2 cellular contexts compared by ENCODE assay signal in genomic region chr15:92900712-92901052, GRCh38.
TF ChIP-seq lines count a peak whose summit lies in the region.

No MANE protein-coding gene starts in this region.

TF ChIP-seq in SK-N-SH, 30 proteins besides CTCF, POLR2A, EP300 and RAD21 (continued from another document):
- TF ChIP-seq, protein P1, sequence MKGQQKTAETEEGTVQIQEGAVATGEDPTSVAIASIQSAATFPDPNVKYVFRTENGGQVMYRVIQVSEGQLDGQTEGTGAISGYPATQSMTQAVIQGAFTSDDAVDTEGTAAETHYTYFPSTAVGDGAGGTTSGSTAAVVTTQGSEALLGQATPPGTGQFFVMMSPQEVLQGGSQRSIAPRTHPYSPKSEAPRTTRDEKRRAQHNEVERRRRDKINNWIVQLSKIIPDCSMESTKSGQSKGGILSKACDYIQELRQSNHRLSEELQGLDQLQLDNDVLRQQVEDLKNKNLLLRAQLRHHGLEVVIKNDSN (IDR thresholded peaks at IDR 0.05; ENCODE audit: borderline replicate concordance, low read depth): no peak
- TF ChIP-seq, protein P2, sequence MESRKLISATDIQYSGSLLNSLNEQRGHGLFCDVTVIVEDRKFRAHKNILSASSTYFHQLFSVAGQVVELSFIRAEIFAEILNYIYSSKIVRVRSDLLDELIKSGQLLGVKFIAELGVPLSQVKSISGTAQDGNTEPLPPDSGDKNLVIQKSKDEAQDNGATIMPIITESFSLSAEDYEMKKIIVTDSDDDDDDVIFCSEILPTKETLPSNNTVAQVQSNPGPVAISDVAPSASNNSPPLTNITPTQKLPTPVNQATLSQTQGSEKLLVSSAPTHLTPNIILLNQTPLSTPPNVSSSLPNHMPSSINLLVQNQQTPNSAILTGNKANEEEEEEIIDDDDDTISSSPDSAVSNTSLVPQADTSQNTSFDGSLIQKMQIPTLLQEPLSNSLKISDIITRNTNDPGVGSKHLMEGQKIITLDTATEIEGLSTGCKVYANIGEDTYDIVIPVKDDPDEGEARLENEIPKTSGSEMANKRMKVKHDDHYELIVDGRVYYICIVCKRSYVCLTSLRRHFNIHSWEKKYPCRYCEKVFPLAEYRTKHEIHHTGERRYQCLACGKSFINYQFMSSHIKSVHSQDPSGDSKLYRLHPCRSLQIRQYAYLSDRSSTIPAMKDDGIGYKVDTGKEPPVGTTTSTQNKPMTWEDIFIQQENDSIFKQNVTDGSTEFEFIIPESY (IDR thresholded peaks at IDR 0.05; ENCODE audit: borderline replicate concordance, low read depth): no peak
- TF ChIP-seq RFX5 (IDR thresholded peaks at IDR 0.05; ENCODE audit: low read length) (no peak), JUND (IDR thresholded peaks at IDR 0.05) (no peak)

TF ChIP-seq in SK-N-SH treated with all-trans-retinoic acid at 6 μM for 48 hours, 23 proteins besides CTCF, POLR2A, EP300 and RAD21 (continued from another document):
- TF ChIP-seq, protein P3, sequence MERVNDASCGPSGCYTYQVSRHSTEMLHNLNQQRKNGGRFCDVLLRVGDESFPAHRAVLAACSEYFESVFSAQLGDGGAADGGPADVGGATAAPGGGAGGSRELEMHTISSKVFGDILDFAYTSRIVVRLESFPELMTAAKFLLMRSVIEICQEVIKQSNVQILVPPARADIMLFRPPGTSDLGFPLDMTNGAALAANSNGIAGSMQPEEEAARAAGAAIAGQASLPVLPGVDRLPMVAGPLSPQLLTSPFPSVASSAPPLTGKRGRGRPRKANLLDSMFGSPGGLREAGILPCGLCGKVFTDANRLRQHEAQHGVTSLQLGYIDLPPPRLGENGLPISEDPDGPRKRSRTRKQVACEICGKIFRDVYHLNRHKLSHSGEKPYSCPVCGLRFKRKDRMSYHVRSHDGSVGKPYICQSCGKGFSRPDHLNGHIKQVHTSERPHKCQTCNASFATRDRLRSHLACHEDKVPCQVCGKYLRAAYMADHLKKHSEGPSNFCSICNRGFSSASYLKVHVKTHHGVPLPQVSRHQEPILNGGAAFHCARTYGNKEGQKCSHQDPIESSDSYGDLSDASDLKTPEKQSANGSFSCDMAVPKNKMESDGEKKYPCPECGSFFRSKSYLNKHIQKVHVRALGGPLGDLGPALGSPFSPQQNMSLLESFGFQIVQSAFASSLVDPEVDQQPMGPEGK (CRISPR knock-in tag; IDR thresholded peaks at IDR 0.05; ENCODE audit: borderline replicate concordance): no peak
